ENCODE assay signal across 1 cellular context in the genomic region with DNA sequence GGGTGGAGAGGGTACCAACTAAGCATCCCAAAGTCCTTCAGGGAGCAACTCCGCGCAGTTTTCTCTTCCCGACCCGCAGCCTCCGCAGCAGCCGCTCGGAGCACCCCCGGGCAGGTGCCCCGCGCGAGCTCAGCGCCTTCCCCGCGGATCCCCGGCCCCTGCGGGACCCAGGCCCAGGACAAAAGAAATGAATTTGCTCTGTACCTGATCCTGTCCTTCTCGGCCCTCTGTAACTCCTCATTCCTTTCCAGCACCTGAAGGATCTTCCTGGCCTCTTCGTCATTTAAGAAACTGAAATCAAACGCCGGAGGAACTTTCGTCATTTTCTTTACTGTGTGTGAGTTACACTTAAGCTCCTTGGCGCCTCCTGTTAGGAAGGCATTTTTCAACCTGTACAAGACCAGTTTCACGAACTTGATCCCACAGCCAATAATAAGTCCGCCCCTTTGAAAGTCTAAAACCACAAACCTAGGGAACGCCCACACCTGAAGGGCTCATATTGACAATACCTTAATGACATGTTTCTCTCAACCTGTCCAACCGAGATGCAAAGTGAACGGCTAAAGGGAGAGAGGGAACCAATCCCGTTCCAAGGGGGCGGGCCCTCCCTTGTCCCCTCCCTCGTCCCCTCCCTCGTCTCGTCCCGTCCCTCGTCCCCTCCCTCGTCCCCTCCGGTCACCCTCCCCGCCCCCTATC.
TF ChIP-seq lines count a peak whose summit lies in the region.

A gene with protein sequence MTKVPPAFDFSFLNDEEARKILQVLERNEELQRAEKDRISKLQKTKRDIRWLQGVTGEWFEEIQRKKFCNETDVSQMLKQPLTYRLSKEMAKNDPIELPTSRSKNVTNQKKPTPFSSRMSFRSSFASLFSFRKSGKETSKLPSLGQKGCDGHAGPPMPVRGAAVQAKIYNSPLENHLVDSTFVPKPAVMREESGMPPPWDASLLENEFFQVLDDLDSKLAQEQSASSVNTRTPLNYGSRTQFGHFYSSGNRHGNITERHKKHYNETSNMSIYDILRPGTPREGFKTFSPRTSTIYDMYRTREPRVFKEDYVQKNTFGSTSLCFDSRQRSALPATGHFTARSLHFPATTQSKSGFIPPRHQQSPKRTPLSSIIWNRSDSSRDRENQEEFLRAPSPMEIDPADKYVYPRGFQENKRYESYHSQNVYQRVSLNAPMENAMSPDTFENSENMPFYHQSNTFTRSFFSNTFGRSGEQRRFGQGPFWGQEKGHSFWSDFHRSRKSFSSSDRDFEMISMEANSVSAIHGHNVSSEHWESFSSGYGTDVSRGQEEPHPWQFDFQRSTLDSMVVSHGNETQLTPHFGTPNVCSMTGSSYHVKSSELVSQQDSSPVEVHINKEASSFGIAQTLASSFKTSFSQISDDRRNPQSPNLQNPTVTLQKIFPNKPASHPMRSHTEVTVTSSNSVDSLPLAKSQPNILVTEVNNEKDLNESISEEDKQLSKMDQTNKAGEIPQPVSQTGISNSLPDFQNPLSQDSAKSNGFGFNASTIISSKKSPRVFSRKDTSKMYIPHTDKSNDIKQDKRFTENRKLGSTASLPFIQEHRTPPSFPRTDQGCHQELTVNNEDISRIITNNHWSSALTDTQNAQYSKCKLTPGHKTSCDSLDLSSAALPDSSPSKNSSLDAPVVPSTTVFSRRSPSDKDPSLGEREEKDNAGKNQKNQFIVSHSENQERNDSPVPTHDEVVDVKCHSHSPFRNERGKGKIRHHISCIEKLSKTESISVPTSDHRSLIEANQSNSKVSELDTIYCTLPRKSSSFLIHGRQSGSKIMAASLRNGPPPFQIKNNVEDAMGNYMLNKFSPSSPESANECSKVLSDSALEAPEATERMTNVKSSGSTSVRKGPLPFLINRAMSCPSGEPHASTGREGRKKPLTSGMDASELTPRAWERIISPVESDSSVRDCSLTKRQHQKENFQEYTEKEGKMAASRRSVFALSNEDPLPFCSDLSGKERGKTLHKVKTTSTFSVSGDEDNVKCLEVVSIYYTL (N-terminal part only) (minus strand): TSS at position 555 of the 696 bp plus-strand sequence. CDS start 232 bp downstream, at position 323.

TF ChIP-seq in HCT116, 20 proteins besides CTCF, POLR2A, EP300 and RAD21 (continued from another document):
- TF ChIP-seq, protein P1, sequence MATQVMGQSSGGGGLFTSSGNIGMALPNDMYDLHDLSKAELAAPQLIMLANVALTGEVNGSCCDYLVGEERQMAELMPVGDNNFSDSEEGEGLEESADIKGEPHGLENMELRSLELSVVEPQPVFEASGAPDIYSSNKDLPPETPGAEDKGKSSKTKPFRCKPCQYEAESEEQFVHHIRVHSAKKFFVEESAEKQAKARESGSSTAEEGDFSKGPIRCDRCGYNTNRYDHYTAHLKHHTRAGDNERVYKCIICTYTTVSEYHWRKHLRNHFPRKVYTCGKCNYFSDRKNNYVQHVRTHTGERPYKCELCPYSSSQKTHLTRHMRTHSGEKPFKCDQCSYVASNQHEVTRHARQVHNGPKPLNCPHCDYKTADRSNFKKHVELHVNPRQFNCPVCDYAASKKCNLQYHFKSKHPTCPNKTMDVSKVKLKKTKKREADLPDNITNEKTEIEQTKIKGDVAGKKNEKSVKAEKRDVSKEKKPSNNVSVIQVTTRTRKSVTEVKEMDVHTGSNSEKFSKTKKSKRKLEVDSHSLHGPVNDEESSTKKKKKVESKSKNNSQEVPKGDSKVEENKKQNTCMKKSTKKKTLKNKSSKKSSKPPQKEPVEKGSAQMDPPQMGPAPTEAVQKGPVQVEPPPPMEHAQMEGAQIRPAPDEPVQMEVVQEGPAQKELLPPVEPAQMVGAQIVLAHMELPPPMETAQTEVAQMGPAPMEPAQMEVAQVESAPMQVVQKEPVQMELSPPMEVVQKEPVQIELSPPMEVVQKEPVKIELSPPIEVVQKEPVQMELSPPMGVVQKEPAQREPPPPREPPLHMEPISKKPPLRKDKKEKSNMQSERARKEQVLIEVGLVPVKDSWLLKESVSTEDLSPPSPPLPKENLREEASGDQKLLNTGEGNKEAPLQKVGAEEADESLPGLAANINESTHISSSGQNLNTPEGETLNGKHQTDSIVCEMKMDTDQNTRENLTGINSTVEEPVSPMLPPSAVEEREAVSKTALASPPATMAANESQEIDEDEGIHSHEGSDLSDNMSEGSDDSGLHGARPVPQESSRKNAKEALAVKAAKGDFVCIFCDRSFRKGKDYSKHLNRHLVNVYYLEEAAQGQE (IDR thresholded peaks at IDR 0.05; ENCODE audit: low read depth): no peak
- no peak for TF ChIP-seq SRF (IDR thresholded peaks at IDR 0.05; ENCODE audit: low read depth)
- TF ChIP-seq JUND (IDR thresholded peaks at IDR 0.05): peak; percentile 23; the same call in 1 of the 2 replicates
- TF ChIP-seq FOSL1 (IDR thresholded peaks at IDR 0.05; ENCODE audit: low read depth): no peak
- TF ChIP-seq POLR2AphosphoS5 (IDR thresholded peaks at IDR 0.05; ENCODE audit: low read depth, low read length): peak; percentile 76; the same call in 1 of the 2 replicates
- TF ChIP-seq, protein P2, sequence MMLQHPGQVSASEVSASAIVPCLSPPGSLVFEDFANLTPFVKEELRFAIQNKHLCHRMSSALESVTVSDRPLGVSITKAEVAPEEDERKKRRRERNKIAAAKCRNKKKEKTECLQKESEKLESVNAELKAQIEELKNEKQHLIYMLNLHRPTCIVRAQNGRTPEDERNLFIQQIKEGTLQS (IDR thresholded peaks at IDR 0.05): no peak
- no peak for TF ChIP-seq ZNF274 (IDR thresholded peaks at IDR 0.05; ENCODE audit: low read depth, low read length)
- peak; percentile 68; the same call in 1 of the 2 replicates for TF ChIP-seq SIN3A (IDR thresholded peaks at IDR 0.05; ENCODE audit: low read depth)
- peak; percentile 41 for TF ChIP-seq TCF7L2 (IDR thresholded peaks at IDR 0.05; ENCODE audit: borderline replicate concordance, extremely low read depth, insufficient read depth, insufficient read length)
- no peak for TF ChIP-seq CEBPB (IDR thresholded peaks at IDR 0.05; ENCODE audit: low read depth)
- TF ChIP-seq ELF1 (IDR thresholded peaks at IDR 0.05; ENCODE audit: borderline replicate concordance, low read depth): no peak
- TF ChIP-seq, protein P3, sequence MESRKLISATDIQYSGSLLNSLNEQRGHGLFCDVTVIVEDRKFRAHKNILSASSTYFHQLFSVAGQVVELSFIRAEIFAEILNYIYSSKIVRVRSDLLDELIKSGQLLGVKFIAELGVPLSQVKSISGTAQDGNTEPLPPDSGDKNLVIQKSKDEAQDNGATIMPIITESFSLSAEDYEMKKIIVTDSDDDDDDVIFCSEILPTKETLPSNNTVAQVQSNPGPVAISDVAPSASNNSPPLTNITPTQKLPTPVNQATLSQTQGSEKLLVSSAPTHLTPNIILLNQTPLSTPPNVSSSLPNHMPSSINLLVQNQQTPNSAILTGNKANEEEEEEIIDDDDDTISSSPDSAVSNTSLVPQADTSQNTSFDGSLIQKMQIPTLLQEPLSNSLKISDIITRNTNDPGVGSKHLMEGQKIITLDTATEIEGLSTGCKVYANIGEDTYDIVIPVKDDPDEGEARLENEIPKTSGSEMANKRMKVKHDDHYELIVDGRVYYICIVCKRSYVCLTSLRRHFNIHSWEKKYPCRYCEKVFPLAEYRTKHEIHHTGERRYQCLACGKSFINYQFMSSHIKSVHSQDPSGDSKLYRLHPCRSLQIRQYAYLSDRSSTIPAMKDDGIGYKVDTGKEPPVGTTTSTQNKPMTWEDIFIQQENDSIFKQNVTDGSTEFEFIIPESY (IDR thresholded peaks at IDR 0.05; ENCODE audit: extremely low read depth, insufficient replicate concordance, low read length): no peak
- no peak for TF ChIP-seq ZFX (IDR thresholded peaks at IDR 0.05)
- TF ChIP-seq YY1 (IDR thresholded peaks at IDR 0.05; ENCODE audit: extremely low read depth, insufficient replicate concordance, low read depth, low read length): peak; percentile 32
- TF ChIP-seq CBX3 (IDR thresholded peaks at IDR 0.05; ENCODE audit: low read depth): peak; percentile 54
- no peak for TF ChIP-seq EZH2phosphoT487 (IDR thresholded peaks at IDR 0.05; ENCODE audit: borderline replicate concordance)
- peak; percentile 66; the same call in 1 of the 2 replicates for TF ChIP-seq EGR1 (IDR thresholded peaks at IDR 0.05; ENCODE audit: low read depth)
